ENCODE assay signal across 4 cellular contexts in the genomic region with DNA sequence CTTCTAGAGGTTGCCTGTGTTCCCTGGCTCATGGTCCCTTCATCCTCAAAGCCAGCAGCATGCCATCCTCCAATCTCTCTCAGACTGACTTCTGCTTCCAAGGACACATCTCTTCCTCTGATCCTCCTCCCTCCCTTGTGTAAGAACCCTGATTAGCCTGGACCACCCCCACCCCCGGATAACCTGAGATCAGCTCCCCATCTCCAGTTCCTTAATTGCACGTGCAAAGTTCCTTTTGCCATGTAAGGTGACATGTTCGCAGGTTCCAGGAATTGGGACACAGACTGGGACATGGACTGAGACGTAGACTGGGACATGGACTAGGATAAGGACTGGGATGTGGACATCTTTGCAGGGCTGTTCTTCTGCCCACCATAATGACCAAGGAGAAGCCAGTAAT.
"Had no signal": no experiment of that assay in that cellular context is flagged by ENCODE, and none has a peak within 500 bp of the region (broad histone marks: within the 10 kb centered on the region; RNA-seq: fewer than 3 reads in every experiment).

No MANE protein-coding gene starts in this region.

- H3K27ac Mint-ChIP-seq: GM23338, H9 had no signal

- H3K4me3 ChIP-seq: GM23338 had no signal

- H3K4me3 Mint-ChIP-seq: GM23338, H9 had no signal

- H3K4me1 Mint-ChIP-seq: GM23338 had no signal

- DNase-seq: H9, HCEC 1CT, IMR-90 had no signal
